ENCODE assay signal across 23 cellular contexts in the genomic region with DNA sequence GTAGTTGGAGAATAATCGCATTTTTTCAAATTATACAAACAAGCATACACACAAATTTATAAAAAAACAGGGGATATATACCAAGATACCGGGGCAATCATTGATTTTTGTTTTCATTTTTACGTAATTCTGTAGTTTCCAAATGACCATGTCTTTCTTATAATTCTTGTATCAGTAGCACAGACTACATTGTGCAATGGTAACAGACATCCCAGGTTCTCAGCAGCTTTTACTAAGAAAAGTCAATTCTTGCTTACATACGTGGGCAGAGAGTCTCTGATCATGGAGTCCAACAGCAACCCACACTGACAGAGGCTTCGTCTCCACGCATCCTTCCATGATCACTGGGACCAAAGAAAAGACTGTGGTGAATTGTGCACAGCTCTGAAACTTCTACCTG.
DNase-seq lines count a peak whose midpoint lies in the region; ATAC-seq and TF ChIP-seq lines count a peak whose summit lies in the region.
"Had no signal": no experiment of that assay in that cellular context is flagged by ENCODE, and none has a peak within 500 bp of the region (broad histone marks: within the 10 kb centered on the region; RNA-seq: fewer than 3 reads in every experiment).

No MANE protein-coding gene starts in this region.

- WGBS in heart right ventricle, 2 donors = 93 to 97% methylated on average over 6 of the region's 6 CpGs

- TF ChIP-seq CTCF in heart right ventricle (IDR thresholded peaks at IDR 0.05) = no peak

- DNase-seq in CD8-positive, alpha-beta memory T cell = no peak
- DNase-seq in heart right ventricle (no peak), iPS-NIHi11 (ENCODE audit: low spot score) (no peak), NK-92 (lab: John Stamatoyannopoulos, UW; ENCODE audit: unreplicated experiment) (no peak)
- DNase-seq: DND-41, GM23248, H9, HFFc6, MV-4-11, NCI-H1105 treated with DMSO at 0.1 percent for 48 hours, NCI-H2081, NCI-H2171 treated with DMSO at 0.1 percent for 48 hours, NCI-H82, Right ventricle myocardium superior, T-helper 9 cell had no signal

- peaks cover 0 to 1% (median 0%) of the 10 kb centered on the region in 5 donors for H3K9me3 Mint-ChIP-seq in CD8-positive, alpha-beta memory T cell
- H3K9me3 Mint-ChIP-seq: H9, IgD-negative memory B cell had no signal

- H3K27me3 Mint-ChIP-seq in CD8-positive, alpha-beta memory T cell = no peaks in the 10 kb centered on the region
- H3K27me3 Mint-ChIP-seq: IgD-negative memory B cell had no signal

- H3K4me1 Mint-ChIP-seq in CD8-positive, alpha-beta memory T cell = no peaks in the 10 kb centered on the region
- H3K4me1 Mint-ChIP-seq: CD4-positive, alpha-beta memory T cell; H9; IgD-negative memory B cell had no signal

- no peaks in the 10 kb centered on the region for H3K4me1 ChIP-seq in CD8-positive, alpha-beta memory T cell (ENCODE audit: insufficient read depth, low read length)
- H3K4me1 ChIP-seq in heart right ventricle = no peaks in the 10 kb centered on the region
- H3K4me1 ChIP-seq: BLaER1 treated with 17β-estradiol and CSF1 and Interleukin-3, amounts not matched to agents 10 nM and 100 nM had no signal

- no peaks in the 10 kb centered on the region for H3K27me3 ChIP-seq in CD8-positive, alpha-beta memory T cell (ENCODE audit: insufficient read depth, low read length, poor library complexity, severe bottlenecking)
- H3K27me3 ChIP-seq in heart right ventricle = no peaks in the 10 kb centered on the region
- H3K27me3 ChIP-seq: BLaER1 treated with 17β-estradiol and CSF1 and Interleukin-3, amounts not matched to agents 10 nM and 100 nM had no signal

- no peaks in the 10 kb centered on the region for H3K9me3 ChIP-seq in CD8-positive, alpha-beta memory T cell (ENCODE audit: low read length)
- H3K9me3 ChIP-seq in heart right ventricle = no peaks in the 10 kb centered on the region
- H3K9me3 ChIP-seq: BLaER1 treated with 17β-estradiol and CSF1 and Interleukin-3, amounts not matched to agents 10 nM and 100 nM had no signal

- no peaks in the 10 kb centered on the region for H3K36me3 Mint-ChIP-seq in CD8-positive, alpha-beta memory T cell
- H3K36me3 Mint-ChIP-seq: CD4-positive, alpha-beta memory T cell; IgD-negative memory B cell had no signal

- no peak overlapping the region for H3K4me3 Mint-ChIP-seq in CD8-positive, alpha-beta memory T cell
- H3K4me3 Mint-ChIP-seq: CD4-positive, alpha-beta memory T cell; H9; HFFc6; IgD-negative memory B cell had no signal

- no peak overlapping the region for H3K27ac Mint-ChIP-seq in CD8-positive, alpha-beta memory T cell
- H3K27ac Mint-ChIP-seq: CD4-positive, alpha-beta memory T cell; H9; HFFc6; IgD-negative memory B cell had no signal

- POLR2A ChIA-PET in CD8-positive, alpha-beta memory T cell (lab: Charles Lee) = no interaction called here

- H3K4me3 ChIP-seq in CD8-positive, alpha-beta memory T cell (ENCODE audit: low read length) = no peak overlapping the region
- H3K4me3 ChIP-seq in heart right ventricle = no peak overlapping the region
- H3K4me3 ChIP-seq: BLaER1 treated with 17β-estradiol and CSF1 and Interleukin-3, amounts not matched to agents 10 nM and 100 nM; GM23248 had no signal

- intact Hi-C loops in heart right ventricle (cut with DNase I) = no loop called here

- no peak overlapping the region for H3K27ac ChIP-seq in CD8-positive, alpha-beta memory T cell (ENCODE audit: low read depth, low read length)
- no peak overlapping the region for H3K27ac ChIP-seq in heart right ventricle
- H3K27ac ChIP-seq: 22Rv1; BLaER1 treated with 17β-estradiol and CSF1 and Interleukin-3, amounts not matched to agents 10 nM and 100 nM; GM23248 had no signal

- CTCF ChIA-PET in CD8-positive, alpha-beta memory T cell (lab: Charles Lee) = no interaction called here

- ATAC-seq in GM18508 (IDR thresholded peaks at IDR 0.05; ENCODE audit: insufficient read depth, unreplicated experiment) (peak; percentile 48), GM19025 (IDR thresholded peaks at IDR 0.05; ENCODE audit: low read depth, unreplicated experiment) (peak; percentile 40), HG02798 (IDR thresholded peaks at IDR 0.05; ENCODE audit: poor library complexity, unreplicated experiment) (peak; percentile 38), HG03354 (IDR thresholded peaks at IDR 0.05; ENCODE audit: poor library complexity, severe bottlenecking, unreplicated experiment) (peak; percentile 57), heart right ventricle (no peak)

- no peaks in the 10 kb centered on the region for H3K36me3 ChIP-seq in CD8-positive, alpha-beta memory T cell (ENCODE audit: insufficient read depth, low read length)
- no peaks in the 10 kb centered on the region for H3K36me3 ChIP-seq in heart right ventricle
- H3K36me3 ChIP-seq: BLaER1 treated with 17β-estradiol and CSF1 and Interleukin-3, amounts not matched to agents 10 nM and 100 nM had no signal

Comparison
In these comparisons a context has a peak if more than half of its experiments do, and no peak if none do; other contexts are left out.
1. ATAC-seq: peak in GM18508 (single experiment), GM19025 (single experiment), HG02798 (single experiment) and HG03354 (single experiment); none in heart right ventricle (0 of 8).